ENCODE assay signal across 12 cellular contexts in genomic region chr17:37541880-37542675, GRCh38. TPM values are rescaled to one million over a fixed set of nuclear protein-coding genes. Genes with fewer than 3 reads are reported as not detected.
A peak's percentile ranks its signal among the peaks of the same experiment; 100 is the strongest.
DNase-seq lines count a peak whose midpoint lies in the region; ATAC-seq and TF ChIP-seq lines count a peak whose summit lies in the region.
"Had no signal": no experiment of that assay in that cellular context is flagged by ENCODE, and none has a peak within 500 bp of the region (broad histone marks: within the 10 kb centered on the region; RNA-seq: fewer than 3 reads in every experiment).

No MANE protein-coding gene starts in this region.

- H3K36me3 ChIP-seq in naive thymus-derived CD4-positive, alpha-beta T cell (ENCODE audit: control insufficient read depth in 2 of 3, insufficient read depth in 3 of 3, low read length in 3 of 3), result peaks cover 28 to 63% (median 44%) of the 10 kb centered on the region in 3 experiments
- H3K36me3 ChIP-seq in vagina, result peaks cover 0 to 45% of the 10 kb centered on the region in 2 donors

- H3K9me3 Mint-ChIP-seq in chondrocyte (ENCODE audit: low read depth), result no peaks in the 10 kb centered on the region
- no peaks in the 10 kb centered on the region for H3K9me3 Mint-ChIP-seq in naive thymus-derived CD4-positive, alpha-beta T cell

- H3K27ac Mint-ChIP-seq in chondrocyte (ENCODE audit: unreplicated experiment), result peak overlapping the region; percentile 95
- H3K27ac Mint-ChIP-seq in naive thymus-derived CD4-positive, alpha-beta T cell, result peak overlapping the region in 8 of 9 donors; percentile 3 to 84 (median 40)

- no peak overlapping the region for H3K4me3 Mint-ChIP-seq in chondrocyte (ENCODE audit: unreplicated experiment)
- no peak overlapping the region for H3K4me3 Mint-ChIP-seq in naive thymus-derived CD4-positive, alpha-beta T cell

- DNase-seq in NOMO-1 treated with DMSO at 0.1 percent for 48 hours (lab: John Stamatoyannopoulos, UW; ENCODE audit: unreplicated experiment) (peak; percentile 1), NOMO-1 (lab: John Stamatoyannopoulos, UW; ENCODE audit: unreplicated experiment in 2 of 2) (no peak), MV-4-11 (lab: John Stamatoyannopoulos, UW) (peak; percentile 57), chondrocyte (ENCODE audit: low spot score) (no peak), NCI-H2029 treated with DMSO at 0.1 percent for 48 hours (lab: John Stamatoyannopoulos, UW) (no peak), vagina (ENCODE audit: extremely low spot score in 2 of 2) (no peak)
- no peak for DNase-seq in naive thymus-derived CD4-positive, alpha-beta T cell
- DNase-seq: 8988T; activated effector memory CD4-positive, alpha-beta T cell treated with Interleukin-2 at 50 U/mL for 16 hours; lower lobe of right lung; NCI-H1105 treated with DMSO at 0.1 percent for 48 hours had no signal

- no peak for TF ChIP-seq POLR2A in vagina (IDR thresholded peaks at IDR 0.05)

- H3K27ac ChIP-seq in naive thymus-derived CD4-positive, alpha-beta T cell (ENCODE audit: low read depth, low read length), result no peak overlapping the region
- H3K27ac ChIP-seq in vagina, result no peak overlapping the region
- H3K27ac ChIP-seq: lower lobe of right lung had no signal

- no peak for ATAC-seq in naive thymus-derived CD4-positive, alpha-beta T cell
- ATAC-seq in HG03378 (IDR thresholded peaks at IDR 0.05; ENCODE audit: unreplicated experiment), result no peak
- ATAC-seq: lower lobe of right lung had no signal

- TF ChIP-seq CTCF in chondrocyte (IDR thresholded peaks at IDR 0.05) (no peak), vagina (IDR thresholded peaks at IDR 0.05) (no peak)

- H3K4me1 Mint-ChIP-seq in chondrocyte (ENCODE audit: low read depth), result peaks cover 27% of the 10 kb centered on the region
- H3K4me1 Mint-ChIP-seq in naive thymus-derived CD4-positive, alpha-beta T cell, result peaks cover 4 to 22% (median 9%) of the 10 kb centered on the region in 7 donors

- intact Hi-C loops in naive thymus-derived CD4-positive, alpha-beta T cell (cut with micrococcal nuclease), result no loop called here
- intact Hi-C loops in vagina (cut with DNase I), result no loop called here

- no peak overlapping the region for H3K4me3 ChIP-seq in naive thymus-derived CD4-positive, alpha-beta T cell (ENCODE audit: low read length)
- no peak overlapping the region for H3K4me3 ChIP-seq in vagina
- H3K4me3 ChIP-seq: lower lobe of right lung had no signal

- H3K4me1 ChIP-seq in naive thymus-derived CD4-positive, alpha-beta T cell (ENCODE audit: control insufficient read depth in 2 of 2, insufficient read depth in 2 of 2, low read length in 2 of 2), result peaks cover 4 to 8% of the 10 kb centered on the region in 2 donors
- H3K4me1 ChIP-seq in vagina, result peaks cover 11% of the 10 kb centered on the region
- H3K4me1 ChIP-seq: lower lobe of right lung had no signal

- no peaks in the 10 kb centered on the region for H3K27me3 Mint-ChIP-seq in chondrocyte (ENCODE audit: low read depth)
- no peaks in the 10 kb centered on the region for H3K27me3 Mint-ChIP-seq in naive thymus-derived CD4-positive, alpha-beta T cell

- H3K27me3 ChIP-seq in naive thymus-derived CD4-positive, alpha-beta T cell (ENCODE audit: control insufficient read depth in 2 of 2, insufficient read depth in 2 of 2, low read length in 2 of 2), result no peaks in the 10 kb centered on the region
- H3K27me3 ChIP-seq in vagina, result no peaks in the 10 kb centered on the region

- CTCF ChIA-PET in naive thymus-derived CD4-positive, alpha-beta T cell (lab: Charles Lee), result interaction anchor here (0.6 to 1.1 kb wide), 2 partner anchors 14 to 1256 kb away, joined by 3 to 4 read pairs; no protein-coding TSS in a partner anchor

- POLR2A ChIA-PET in naive thymus-derived CD4-positive, alpha-beta T cell (lab: Charles Lee), result no interaction called here

- peaks cover 34% of the 10 kb centered on the region for H3K36me3 Mint-ChIP-seq in chondrocyte (ENCODE audit: low read depth)
- peaks cover 9 to 37% (median 23%) of the 10 kb centered on the region in 5 donors for H3K36me3 Mint-ChIP-seq in naive thymus-derived CD4-positive, alpha-beta T cell

- no peaks in the 10 kb centered on the region for H3K9me3 ChIP-seq in naive thymus-derived CD4-positive, alpha-beta T cell (ENCODE audit: control insufficient read depth in 2 of 3, low read length in 3 of 3)
- no peaks in the 10 kb centered on the region for H3K9me3 ChIP-seq in vagina
- H3K9me3 ChIP-seq: lower lobe of right lung had no signal

RNA-seq across cellular contexts. Expression of gene DUSP14, which starts 52.4 kb away (rescaled TPM):
- 33.6 to 37.3 TPM (median 34.7 TPM) in 3 replicates for total RNA-seq in chondrocyte
- 10 to 100 TPM in 1 of 5 experiments, 1 to 10 TPM in 4; 4.3 to 11.7 (median 8.7) TPM for total RNA-seq in naive thymus-derived CD4-positive, alpha-beta T cell
- 10 to 100 TPM; 13.0 to 13.1 TPM for polyA plus RNA-seq in naive thymus-derived CD4-positive, alpha-beta T cell
- 19.9 TPM for total RNA-seq in vagina

Comparison
In these comparisons a context has a peak if more than half of its experiments do, and no peak if none do; other contexts are left out.
1. DNase-seq: peak in NOMO-1 treated with DMSO at 0.1 percent for 48 hours (single experiment) and MV-4-11 (single experiment); none in NOMO-1 (0 of 2), chondrocyte (single experiment), naive thymus-derived CD4-positive, alpha-beta T cell (0 of 9), NCI-H2029 treated with DMSO at 0.1 percent for 48 hours (single experiment) and vagina (0 of 2).